ENCODE assay signal across 13 cellular contexts in the genomic region with DNA sequence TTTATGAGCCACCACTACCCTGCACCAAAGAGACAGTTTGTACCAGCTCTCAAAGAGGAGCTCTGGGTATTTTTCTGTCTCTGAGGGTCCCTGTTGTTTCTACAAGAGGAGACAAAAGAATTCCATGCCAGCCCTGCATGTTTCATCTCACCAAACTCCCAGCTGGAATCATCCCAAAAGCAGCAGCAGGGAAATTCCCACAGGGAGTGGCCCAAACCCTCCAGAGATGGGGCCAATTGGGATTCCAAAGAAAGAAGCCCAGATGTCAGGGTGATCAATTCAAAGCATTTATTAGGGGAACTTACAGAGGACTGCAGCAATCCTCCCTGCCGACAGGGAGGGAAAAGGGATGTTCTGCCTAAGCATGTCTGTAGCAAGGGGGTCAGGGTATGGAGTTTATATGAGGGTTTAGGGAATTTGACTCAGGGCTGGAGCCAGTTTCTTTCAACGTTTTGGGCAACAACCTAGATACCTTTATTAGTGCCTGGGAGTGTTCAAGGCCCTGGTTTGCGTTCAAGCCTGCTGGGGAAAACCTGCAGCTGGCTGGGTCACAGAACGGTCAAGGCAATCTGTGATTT. TPM values are rescaled to one million over a fixed set of nuclear protein-coding genes. Genes with fewer than 3 reads are reported as not detected.
DNase-seq lines count a peak whose midpoint lies in the region; ATAC-seq and TF ChIP-seq lines count a peak whose summit lies in the region.
"Had no signal": no experiment of that assay in that cellular context is flagged by ENCODE, and none has a peak within 500 bp of the region (broad histone marks: within the 10 kb centered on the region; RNA-seq: fewer than 3 reads in every experiment).

No MANE protein-coding gene starts in this region.

- H3K27me3 ChIP-seq in esophagus squamous epithelium (peaks cover 0 to 7% (median 0%) of the 10 kb centered on the region in 4 donors), neuronal stem cell (ENCODE audit: control insufficient read depth in 3 of 3, insufficient read depth in 3 of 3, low read depth in 1 of 3, low read length in 3 of 3) (peaks cover 0 to 10% (median 0%) of the 10 kb centered on the region in 3 experiments)

- H3K36me3 ChIP-seq in esophagus squamous epithelium: no peaks in the 10 kb centered on the region
- no peaks in the 10 kb centered on the region for H3K36me3 ChIP-seq in neuronal stem cell (replicated peaks in 1 of 2; ENCODE audit: control insufficient read depth in 2 of 2, insufficient read depth in 2 of 2, low read length in 2 of 2)
- H3K36me3 ChIP-seq: cardiac muscle cell had no signal

- H2BK12ac ChIP-seq in neuronal stem cell (ENCODE audit: low read length): no peak overlapping the region

- H3K4me2 ChIP-seq in neuronal stem cell (ENCODE audit: insufficient read depth, low read length, poor library complexity, severe bottlenecking): peak overlapping the region; percentile 32

- H3K4me1 ChIP-seq in esophagus squamous epithelium: peaks cover 4 to 67% (median 16%) of the 10 kb centered on the region in 3 donors
- peaks cover 0 to 16% of the 10 kb centered on the region in 2 donors for H3K4me1 ChIP-seq in neuronal stem cell (ENCODE audit: control insufficient read depth in 2 of 2, insufficient read depth in 1 of 2, low read depth in 1 of 2, low read length in 2 of 2)

- intact Hi-C loops in esophagus squamous epithelium (cut with DNase I): no loop called here

- H3K14ac ChIP-seq in neuronal stem cell (ENCODE audit: low read length): no peak overlapping the region

- DNase-seq in EH (ENCODE audit: low read depth) (peak; percentile 58), RWPE1 (ENCODE audit: low spot score) (peak; percentile 59), esophagus squamous epithelium (lab: John Stamatoyannopoulos, UW) (no peak), neuronal stem cell (ENCODE audit: low spot score) (peak; percentile 36), KG1 (lab: John Stamatoyannopoulos, UW) (no peak)
- DNase-seq in activated CD4-positive, alpha-beta T cell treated with anti-CD3 and anti-CD28 coated beads, Interleukin-2, amount 50 U/mL, for 1 hour: no peak
- DNase-seq in activated CD4-positive, alpha-beta T cell treated with anti-CD3 and anti-CD28 coated beads, Interleukin-2, amount 50 U/mL, for 4 hours: no peak
- DNase-seq: activated T-cell treated with anti-CD3 and anti-CD28 coated beads, Interleukin-2, amount 50 U/mL, for 72 hours; left colon had no signal

- no peak overlapping the region for H3K23ac ChIP-seq in neuronal stem cell (ENCODE audit: low read depth, low read length, poor library complexity)

- no peak overlapping the region for H3K4ac ChIP-seq in neuronal stem cell (ENCODE audit: low read length)

- no peak overlapping the region for H3K9ac ChIP-seq in neuronal stem cell (ENCODE audit: low read depth, low read length, poor library complexity)

- no peak overlapping the region for H2BK5ac ChIP-seq in neuronal stem cell (ENCODE audit: low read length)

- no peak overlapping the region for H4K8ac ChIP-seq in neuronal stem cell (ENCODE audit: low read depth, low read length)

- POLR2A ChIA-PET in RWPE1 (lab: Yijun Ruan, JAX; ENCODE audit: low non-redundant PET): no interaction called here

- no peak overlapping the region for H2BK120ac ChIP-seq in neuronal stem cell (ENCODE audit: low read depth, low read length)

- no peak for ATAC-seq in HG03135 (IDR thresholded peaks at IDR 0.05; ENCODE audit: unreplicated experiment)

- no peak for TF ChIP-seq POLR2A in esophagus squamous epithelium (IDR thresholded peaks at IDR 0.05)

- peak overlapping the region; percentile 32 for H3K18ac ChIP-seq in neuronal stem cell (ENCODE audit: low read length)

- no peaks in the 10 kb centered on the region for H3K9me3 ChIP-seq in esophagus squamous epithelium
- H3K9me3 ChIP-seq in neuronal stem cell (replicated peaks in 1 of 2; ENCODE audit: control insufficient read depth in 2 of 2, insufficient read depth in 1 of 2, low read depth in 1 of 2, low read length in 2 of 2): no peaks in the 10 kb centered on the region

- H3K79me1 ChIP-seq in neuronal stem cell (ENCODE audit: low read depth, low read length): no peaks in the 10 kb centered on the region

- H2AFZ ChIP-seq in neuronal stem cell (ENCODE audit: low read length): peak overlapping the region; percentile 60

- TF ChIP-seq CTCF in RWPE1 (conservative IDR thresholded peaks at IDR 0.05; ENCODE audit: low read depth) (no peak), esophagus squamous epithelium (IDR thresholded peaks at IDR 0.05) (peak in 1 of 6 experiments; percentile 4)

- H2AK5ac ChIP-seq in neuronal stem cell (ENCODE audit: low read depth, low read length): no peak overlapping the region

- CTCF ChIA-PET in RWPE1 (lab: Yijun Ruan, JAX): interaction anchor here (0.6 to 1.3 kb wide), 4 partner anchors 14 to 141 kb away, joined by 3 to 5 read pairs (median 4); no protein-coding TSS in a partner anchor

- peak overlapping the region; percentile 96 for H3K27ac ChIP-seq in RWPE1
- H3K27ac ChIP-seq in esophagus squamous epithelium: peak overlapping the region; percentile 31 to 77 (median 66)
- H3K27ac ChIP-seq in neuronal stem cell (replicated peaks; ENCODE audit: low read length): peak overlapping the region; percentile 88
- H3K27ac ChIP-seq: C4-2B, cardiac muscle cell had no signal

- H3K4me3 ChIP-seq in esophagus squamous epithelium: peak overlapping the region in 2 of 4 donors; percentile 8 to 29
- H3K4me3 ChIP-seq in neuronal stem cell (ENCODE audit: low read length in 2 of 2): no peak overlapping the region
- H3K4me3 ChIP-seq: cardiac muscle cell had no signal

- WGBS in esophagus squamous epithelium, 2 donors: 21 to 33% methylated on average over 4 of the region's 4 CpGs
- WGBS in neuronal stem cell (ENCODE audit: extremely low coverage in 2 of 2, insufficient read length in 2 of 2, insufficient replicate concordance in 1 of 2), 2 donors: no CpG with 5 or more reads among the region's 4 CpGs

- no peak overlapping the region for H4K91ac ChIP-seq in neuronal stem cell (ENCODE audit: low read depth, low read length, poor library complexity)

- H2BK15ac ChIP-seq in neuronal stem cell (ENCODE audit: low read length): no peak overlapping the region

RNA-seq across cellular contexts. Expression of a gene that starts 47.2 kb away (rescaled TPM):
- 10 to 100 TPM in 1 of 4 donors, 1 to 10 TPM in 3; 4.1 to 10.1 (median 7.6) TPM for total RNA-seq in esophagus squamous epithelium
- polyA plus RNA-seq in neuronal stem cell (2013, experiment 1 of 2): not detected
- not detected for polyA plus RNA-seq in neuronal stem cell (2013, experiment 2 of 2)
- total RNA-seq: activated T-cell treated with anti-CD3 and anti-CD28 coated beads, Interleukin-2, amount 50 U/mL, for 72 hours; cardiac muscle cell; left colon had no signal
- polyA plus RNA-seq: cardiac muscle cell, neural cell had no signal

RNA-seq across cellular contexts. Expression of a gene that starts 54.9 kb away (rescaled TPM):
- 1 to 10 TPM in 1 of 4 donors, not detected in 3; 1.6 TPM for total RNA-seq in esophagus squamous epithelium
- not detected for polyA plus RNA-seq in neuronal stem cell (2013, experiment 1 of 2)
- polyA plus RNA-seq in neuronal stem cell (2013, experiment 2 of 2): not detected
- total RNA-seq: activated T-cell treated with anti-CD3 and anti-CD28 coated beads, Interleukin-2, amount 50 U/mL, for 72 hours; cardiac muscle cell; left colon had no signal
- polyA plus RNA-seq: cardiac muscle cell, neural cell had no signal

RNA-seq across cellular contexts. Expression of a gene that starts 57.1 kb away (rescaled TPM):
- 1 to 10 TPM in 3 of 4 donors, under 1 TPM in 1; 0.06 to 2.7 (median 1.2) TPM for total RNA-seq in esophagus squamous epithelium
- polyA plus RNA-seq in neuronal stem cell (2013, experiment 1 of 2): not detected
- polyA plus RNA-seq in neuronal stem cell (2013, experiment 2 of 2): not detected
- total RNA-seq: cardiac muscle cell had no signal
- polyA plus RNA-seq: cardiac muscle cell, neural cell had no signal

Comparison
In these comparisons a context has a peak if more than half of its experiments do, and no peak if none do; other contexts are left out.
1. DNase-seq: peak in EH (single experiment), RWPE1 (single experiment) and neuronal stem cell (single experiment); none in esophagus squamous epithelium (single experiment), activated CD4-positive, alpha-beta T cell treated with anti-CD3 and anti-CD28 coated beads, Interleukin-2, amount 50 U/mL, for 1 hour (single experiment), KG1 (single experiment) and activated CD4-positive, alpha-beta T cell treated with anti-CD3 and anti-CD28 coated beads, Interleukin-2, amount 50 U/mL, for 4 hours (0 of 2).
2. Peak in every context shown above with its lines, with median percentiles within 50 percentile points of each other: H3K27ac ChIP-seq.